Comparison of ENCODE assay signal across 12 cellular contexts in genomic region chr10:100825946-100826660, GRCh38.
DNase-seq lines count a peak whose midpoint lies in the region; ATAC-seq and TF ChIP-seq lines count a peak whose summit lies in the region.
"Had no signal": no experiment of that assay in that cellular context is flagged by ENCODE, and none has a peak within 500 bp of the region (broad histone marks: within the 10 kb centered on the region; RNA-seq: fewer than 3 reads in every experiment).

No MANE protein-coding gene starts in this region.

- H4K91ac ChIP-seq in trophoblast cell (ENCODE audit: low read depth, low read length): no peak overlapping the region

- H3K4me3 Mint-ChIP-seq in memory B cell: peak overlapping the region; percentile 71

- H3K27me3 Mint-ChIP-seq in memory B cell: peaks cover 46% of the 10 kb centered on the region

- H3K14ac ChIP-seq in trophoblast cell (ENCODE audit: low read length): no peak overlapping the region

- H3K9me3 ChIP-seq in RWPE2 (ENCODE audit: severe bottlenecking) (no peaks in the 10 kb centered on the region), trophoblast cell (ENCODE audit: insufficient read depth, low read depth, low read length) (peaks cover 3% of the 10 kb centered on the region), SJCRH30 (replicated peaks) (no peaks in the 10 kb centered on the region)
- H3K9me3 ChIP-seq: ascending aorta, esophagus squamous epithelium, HAP-1 had no signal

- H4K8ac ChIP-seq in trophoblast cell (ENCODE audit: low read depth, low read length): no peak overlapping the region

- H3K27me3 ChIP-seq in RWPE2 (ENCODE audit: insufficient read depth, poor library complexity, severe bottlenecking): peaks cover 100% of the 10 kb centered on the region
- H3K27me3 ChIP-seq in trophoblast cell (ENCODE audit: insufficient read depth, low read length): peaks cover 78% of the 10 kb centered on the region
- no peaks in the 10 kb centered on the region for H3K27me3 ChIP-seq in SJCRH30

- H3K4me1 Mint-ChIP-seq in memory B cell: peaks cover 26% of the 10 kb centered on the region

- H3K79me2 ChIP-seq in trophoblast cell (ENCODE audit: control insufficient read depth, insufficient read depth, low read length, poor library complexity): no peaks in the 10 kb centered on the region

- peak; percentile 25 to 33 for DNase-seq in AML-193 (lab: John Stamatoyannopoulos, UW)
- peak; percentile 68 for DNase-seq in GM13977 (ENCODE audit: low spot score)
- no peak for DNase-seq in RWPE2 (ENCODE audit: low spot score)
- no peak for DNase-seq in memory B cell (ENCODE audit: low spot score in 2 of 2)
- no peak for DNase-seq in trophoblast cell
- no peak for DNase-seq in SJCRH30
- DNase-seq: esophagus squamous epithelium, NCI-H187 had no signal

- no peak overlapping the region for H2BK120ac ChIP-seq in trophoblast cell (ENCODE audit: insufficient read depth, low read length, poor library complexity)

- peaks cover 2% of the 10 kb centered on the region for H3K36me3 Mint-ChIP-seq in memory B cell

- no peaks in the 10 kb centered on the region for H3K79me1 ChIP-seq in trophoblast cell (ENCODE audit: low read length)

- H3K18ac ChIP-seq in trophoblast cell (ENCODE audit: low read length): no peak overlapping the region

- H3K36me3 ChIP-seq in RWPE2 (ENCODE audit: low read depth) (no peaks in the 10 kb centered on the region), trophoblast cell (ENCODE audit: control insufficient read depth in 1 of 2, insufficient read depth in 2 of 2, low read length in 2 of 2) (no peaks in the 10 kb centered on the region), SJCRH30 (no peaks in the 10 kb centered on the region)
- H3K36me3 ChIP-seq: ascending aorta, esophagus squamous epithelium, HAP-1 had no signal

- H3K27ac Mint-ChIP-seq in memory B cell: no peak overlapping the region

- H2AK5ac ChIP-seq in trophoblast cell (ENCODE audit: low read length): no peak overlapping the region

- H3K9me3 Mint-ChIP-seq in memory B cell: no peaks in the 10 kb centered on the region

- H2AFZ ChIP-seq in trophoblast cell (ENCODE audit: insufficient read depth, low read length, poor library complexity): no peak overlapping the region

- no peak overlapping the region for H3K4me2 ChIP-seq in trophoblast cell (ENCODE audit: low read length)

- WGBS in trophoblast cell (ENCODE audit: extremely low coverage, insufficient coverage, insufficient read length): no CpG with 5 or more reads among the region's 30 CpGs

- no peak overlapping the region for H3K9ac ChIP-seq in trophoblast cell (ENCODE audit: low read length)

- H2BK5ac ChIP-seq in trophoblast cell (ENCODE audit: low read depth, low read length, poor library complexity): no peak overlapping the region

- H3K23ac ChIP-seq in trophoblast cell (ENCODE audit: low read length): no peak overlapping the region

- TF ChIP-seq CTCF in GM13977 (IDR thresholded peaks at IDR 0.05; ENCODE audit: extremely low read depth, insufficient read depth, missing control alignments) (no peak), RWPE2 (IDR thresholded peaks at IDR 0.05; ENCODE audit: poor library complexity, severe bottlenecking) (no peak)

- H3K4ac ChIP-seq in trophoblast cell (ENCODE audit: low read depth, low read length): no peak overlapping the region

- H3K4me3 ChIP-seq in RWPE2 (ENCODE audit: severe bottlenecking) (peak overlapping the region; percentile 22), trophoblast cell (ENCODE audit: low read depth, low read length) (no peak overlapping the region), SJCRH30 (no peak overlapping the region)

- in situ Hi-C loops in GM13977 (cut with MboI; ENCODE audit: low pct_unique_long_range_greater_than_20kb, low sequenced_read_pairs, unreplicated experiment): no loop called here

- H2BK12ac ChIP-seq in trophoblast cell (ENCODE audit: low read length): no peak overlapping the region

- H3K4me1 ChIP-seq in RWPE2 (ENCODE audit: insufficient read depth, poor library complexity, severe bottlenecking) (no peaks in the 10 kb centered on the region), trophoblast cell (ENCODE audit: control insufficient read depth in 1 of 2, insufficient read depth in 2 of 2, low read length in 2 of 2) (peaks cover 0 to 9% of the 10 kb centered on the region in 2 experiments), SJCRH30 (no peaks in the 10 kb centered on the region)

- no peak overlapping the region for H4K12ac ChIP-seq in trophoblast cell (ENCODE audit: low read depth, low read length)

- ATAC-seq in RWPE2 (ENCODE audit: low read depth) (no peak), memory B cell (ENCODE audit: low read depth) (peak; percentile 62), GM19023 (IDR thresholded peaks at IDR 0.05; ENCODE audit: unreplicated experiment) (no peak), HG02623 (IDR thresholded peaks at IDR 0.05; ENCODE audit: unreplicated experiment) (no peak)

- H3K27ac ChIP-seq in RWPE2 (ENCODE audit: poor library complexity, severe bottlenecking) (no peak overlapping the region), trophoblast cell (ENCODE audit: low read depth, low read length) (no peak overlapping the region), SJCRH30 (no peak overlapping the region)
- H3K27ac ChIP-seq: ascending aorta, esophagus squamous epithelium had no signal

Comparison
In these comparisons a context has a peak if more than half of its experiments do, and no peak if none do; other contexts are left out.
1. DNase-seq: peak in AML-193 (2 of 2) and GM13977 (single experiment); none in RWPE2 (single experiment), memory B cell (0 of 2), trophoblast cell (0 of 2) and SJCRH30 (0 of 2).